Comparison of ENCODE assay signal across 10 cellular contexts in the genomic region with DNA sequence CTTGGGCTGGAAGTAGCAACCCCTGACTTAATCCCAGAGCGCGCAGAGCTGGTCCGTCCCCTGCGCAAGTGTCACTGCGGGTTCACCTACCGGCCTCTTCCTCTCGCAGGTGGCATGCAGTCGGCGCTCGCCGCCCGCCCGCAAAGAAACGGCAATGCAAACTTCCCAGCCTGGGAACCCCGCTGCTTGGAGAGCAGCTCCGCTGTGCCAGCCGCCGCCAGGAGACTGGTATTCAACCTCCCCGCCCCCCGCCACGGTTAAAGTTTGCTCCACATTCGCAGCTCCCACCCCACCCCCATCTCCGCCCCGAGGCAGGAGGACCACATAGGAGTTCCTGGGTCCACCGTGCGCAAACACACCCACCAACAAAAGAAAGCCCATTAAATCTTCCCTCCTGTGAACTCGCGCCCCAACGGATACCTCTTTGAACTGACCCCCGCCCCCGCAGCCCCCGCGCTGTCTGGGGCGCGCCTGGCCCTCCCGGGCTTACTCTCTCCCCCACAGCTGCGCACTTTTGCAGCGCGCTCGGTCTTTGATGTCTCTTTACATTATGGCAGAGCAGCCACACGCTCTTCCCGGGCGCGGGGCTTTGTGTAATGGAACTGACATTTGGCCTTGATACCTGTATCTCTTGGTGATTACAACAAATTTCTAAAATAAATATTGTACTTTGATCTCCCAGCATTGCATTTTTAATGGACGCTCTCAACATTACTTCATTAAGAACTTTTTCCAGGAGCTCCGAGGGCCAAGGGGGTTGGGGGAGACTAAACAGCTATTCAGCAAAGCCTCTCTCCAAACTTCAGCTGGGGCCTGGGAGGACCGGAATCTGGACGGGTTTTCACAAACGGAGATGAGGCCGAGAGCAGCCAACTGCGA. TPM values are rescaled to one million over a fixed set of nuclear protein-coding genes. Genes with fewer than 3 reads are reported as not detected.
DNase-seq lines count a peak whose midpoint lies in the region; ATAC-seq and TF ChIP-seq lines count a peak whose summit lies in the region.
"Had no signal": no experiment of that assay in that cellular context is flagged by ENCODE, and none has a peak within 500 bp of the region (broad histone marks: within the 10 kb centered on the region; RNA-seq: fewer than 3 reads in every experiment).

No MANE protein-coding gene starts in this region.

- H3K27me3 ChIP-seq in right lobe of liver = peaks cover 0 to 4% of the 10 kb centered on the region in 2 donors

- H3K9me3 Mint-ChIP-seq in activated T-cell treated with anti-CD3 and anti-CD28 coated beads, Interleukin-2, amount 50 U/mL, for 72 hours = no peaks in the 10 kb centered on the region

- H3K27me3 Mint-ChIP-seq in activated T-cell treated with anti-CD3 and anti-CD28 coated beads, Interleukin-2, amount 50 U/mL, for 72 hours (ENCODE audit: low read depth) = peaks cover 77% of the 10 kb centered on the region

- H3K27ac ChIP-seq in right lobe of liver = no peak overlapping the region
- H3K27ac ChIP-seq: coronary artery had no signal

- DNase-seq in D341Med (ENCODE audit: low spot score) = peak; percentile 33
- peak; percentile 49 for DNase-seq in HuH-7.5 (ENCODE audit: low spot score)
- DNase-seq in activated T-cell treated with anti-CD3 and anti-CD28 coated beads, Interleukin-2, amount 50 U/mL, for 72 hours = peak; percentile 12 to 23
- DNase-seq in right lobe of liver = peak; percentile 37 to 61 (median 54)

- peak overlapping the region; percentile 74 to 75 for H3K4me3 Mint-ChIP-seq in activated T-cell treated with anti-CD3 and anti-CD28 coated beads, Interleukin-2, amount 50 U/mL, for 72 hours

- peak overlapping the region in 2 of 3 donors; percentile 11 to 20 for H3K4me3 ChIP-seq in right lobe of liver
- H3K4me3 ChIP-seq: coronary artery had no signal

- peak overlapping the region; percentile 38 for H3K27ac Mint-ChIP-seq in activated T-cell treated with anti-CD3 and anti-CD28 coated beads, Interleukin-2, amount 50 U/mL, for 72 hours

- no peaks in the 10 kb centered on the region for H3K36me3 ChIP-seq in right lobe of liver

- H3K4me1 ChIP-seq in right lobe of liver = peaks cover 0 to 14% (median 2%) of the 10 kb centered on the region in 4 donors

- TF ChIP-seq POLR2A in right lobe of liver (IDR thresholded peaks at IDR 0.05) (no peak), GM18505 (IDR thresholded peaks at IDR 0.05; ENCODE audit: borderline replicate concordance, extremely low read depth, insufficient read depth, insufficient read length) (no peak)

- TF ChIP-seq CTCF in right lobe of liver (IDR thresholded peaks at IDR 0.05) = no peak

- intact Hi-C loops in right lobe of liver (cut with DNase I) = no loop called here

- H3K36me3 Mint-ChIP-seq in activated T-cell treated with anti-CD3 and anti-CD28 coated beads, Interleukin-2, amount 50 U/mL, for 72 hours (ENCODE audit: insufficient read depth in 2 of 2) = peaks cover 4% of the 10 kb centered on the region in 2 donors

- ATAC-seq in activated T-cell treated with anti-CD3 and anti-CD28 coated beads, Interleukin-2, amount 50 U/mL, for 72 hours (replicated peaks in 1 of 2) = no peak
- ATAC-seq in right lobe of liver (peak in 1 of 4 donors; percentile 2), GM18505 (IDR thresholded peaks at IDR 0.05; ENCODE audit: unreplicated experiment) (no peak), GM19467 (IDR thresholded peaks at IDR 0.05; ENCODE audit: unreplicated experiment) (no peak), HG03442 (IDR thresholded peaks at IDR 0.05; ENCODE audit: unreplicated experiment) (no peak), HG03565 (IDR thresholded peaks at IDR 0.05; ENCODE audit: unreplicated experiment) (no peak)
- ATAC-seq: activated CD4-positive, CD25-positive, alpha-beta regulatory T cell treated with anti-CD3 and anti-CD28 coated beads, Interleukin-2, amount 50 U/mL, for 24 hours had no signal

- under 1% methylated on average over 22 of the region's 51 CpGs for WGBS in right lobe of liver (ENCODE audit: insufficient coverage, low coverage, low lambda C conversion rate, missing lambda C conversion rate)

- no peaks in the 10 kb centered on the region for H3K9me3 ChIP-seq in right lobe of liver

- peaks cover 35% of the 10 kb centered on the region for H3K4me1 Mint-ChIP-seq in activated T-cell treated with anti-CD3 and anti-CD28 coated beads, Interleukin-2, amount 50 U/mL, for 72 hours (ENCODE audit: low read depth)

RNA-seq across cellular contexts. Expression of gene SP5, which starts 3.1 kb away (rescaled TPM):
- total RNA-seq in activated T-cell treated with anti-CD3 and anti-CD28 coated beads, Interleukin-2, amount 50 U/mL, for 72 hours = 1 to 10 TPM in 1 of 2 donors, not detected in 1; 1.4 TPM
- total RNA-seq in right lobe of liver = 10 to 100 TPM in 1 of 6 experiments, 1 to 10 TPM in 5; 1.4 to 16.0 (median 1.9) TPM

RNA-seq across cellular contexts. Expression of gene ERICH2, which starts 58.2 kb away (rescaled TPM):
- total RNA-seq in activated T-cell treated with anti-CD3 and anti-CD28 coated beads, Interleukin-2, amount 50 U/mL, for 72 hours = under 1 TPM; 0.46 to 0.58 TPM
- 1 to 10 TPM in 2 of 6 experiments, under 1 TPM in 1, not detected in 3; 0.53 to 1.2 (median 1.1) TPM for total RNA-seq in right lobe of liver
